In the genomic region with DNA sequence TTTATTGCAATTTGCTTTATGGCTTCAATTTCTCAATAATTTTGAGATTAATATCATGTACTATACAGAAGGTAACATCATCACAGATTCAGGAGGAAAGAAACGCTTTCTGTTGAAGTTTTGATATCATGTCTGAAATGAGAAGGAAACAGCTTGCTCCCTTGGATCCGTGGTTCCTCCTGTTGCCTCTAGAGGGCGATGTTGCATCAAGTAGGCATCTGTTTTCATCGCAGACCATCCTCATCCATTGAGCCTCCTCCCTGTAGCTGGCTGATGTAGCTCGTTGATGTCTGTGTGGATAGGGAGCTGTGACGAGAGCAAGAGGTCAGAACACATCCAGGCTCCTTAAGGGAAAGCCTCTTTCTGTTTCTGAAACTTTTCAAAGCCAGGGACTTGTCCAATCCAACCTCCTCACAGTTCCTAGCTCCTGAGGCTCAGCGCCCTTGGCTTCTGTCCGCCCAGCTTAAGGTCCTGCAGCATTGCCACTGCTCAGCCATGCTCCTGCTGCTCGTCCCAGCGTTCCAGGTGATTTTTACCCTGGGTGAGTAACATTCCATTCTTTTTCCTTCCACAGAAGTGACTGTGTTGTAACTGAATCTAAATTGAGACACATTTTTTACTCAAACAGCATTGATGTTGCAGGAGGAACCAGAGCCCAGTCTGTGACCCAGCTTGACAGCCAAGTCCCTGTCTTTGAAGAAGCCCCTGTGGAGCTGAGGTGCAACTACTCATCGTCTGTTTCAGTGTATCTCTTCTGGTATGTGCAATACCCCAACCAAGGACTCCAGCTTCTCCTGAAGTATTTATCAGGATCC, we compare ENCODE assay signal across 8 cellular contexts.
A peak's percentile ranks its signal among the peaks of the same experiment; 100 is the strongest.
DNase-seq lines count a peak whose midpoint lies in the region; ATAC-seq and TF ChIP-seq lines count a peak whose summit lies in the region.

No MANE protein-coding gene starts in this region.

- peak; percentile 60 for DNase-seq in MCF 10A (ENCODE audit: unreplicated experiment)
- no peak for DNase-seq in breast epithelium (ENCODE audit: low spot score in 2 of 2)
- peak in 3 of 10 donors; percentile 5 to 42 (median 31) for DNase-seq in dorsolateral prefrontal cortex
- peak in 2 of 3 donors; percentile 51 to 57 for DNase-seq in mucosa of descending colon

- H3K9me3 ChIP-seq in breast epithelium, result no peaks in the 10 kb centered on the region
- no peaks in the 10 kb centered on the region for H3K9me3 ChIP-seq in mucosa of descending colon

- CTCF ChIA-PET in MCF 10A (lab: Yijun Ruan, JAX), result interaction anchor here (0.6 to 2.7 kb wide), 16 partner anchors 10 to 1551 kb away, joined by 3 to 21 read pairs (median 3); no protein-coding TSS in a partner anchor

- peaks cover 77% of the 10 kb centered on the region for H3K27me3 Mint-ChIP-seq in MCF 10A (ENCODE audit: insufficient read depth, unreplicated experiment)

- ATAC-seq in activated CD4-positive, CD25-positive, alpha-beta regulatory T cell treated with anti-CD3 and anti-CD28 coated beads, Interleukin-2, amount 50 U/mL, for 24 hours, result peak; percentile 67 to 79
- peak; percentile 56 for ATAC-seq in mucosa of descending colon
- no peak for ATAC-seq in GM19397 (IDR thresholded peaks at IDR 0.05; ENCODE audit: unreplicated experiment)
- no peak for ATAC-seq in GM19455 (IDR thresholded peaks at IDR 0.05; ENCODE audit: unreplicated experiment)

- no TSS peak for BruUV-seq in MCF 10A (replicated peaks; lab: Mats Ljungman, UMichigan)

- no peaks in the 10 kb centered on the region for H3K9me3 Mint-ChIP-seq in MCF 10A (ENCODE audit: unreplicated experiment)

- H3K27me3 ChIP-seq in breast epithelium, result peaks cover 0 to 5% of the 10 kb centered on the region in 2 donors
- H3K27me3 ChIP-seq in dorsolateral prefrontal cortex, result peaks cover 0 to 14% (median 0%) of the 10 kb centered on the region in 45 donors

- TF ChIP-seq CTCF in MCF 10A (IDR thresholded peaks at IDR 0.05; ENCODE audit: unreplicated experiment) (peak; percentile 65), breast epithelium (IDR thresholded peaks at IDR 0.05) (peak in 1 of 3 donors; percentile 34), LNCAP (IDR thresholded peaks at IDR 0.05) (peak; percentile 95), dorsolateral prefrontal cortex (IDR thresholded peaks at IDR 0.05 in 54 of 56, conservative IDR thresholded peaks at IDR 0.05 in 2 of 56; ENCODE audit: low read depth in 1 of 56, partially characterized antibody in 56 of 56) (peak in 54 of 56 donors; percentile 31 to 73 (median 58)), mucosa of descending colon (IDR thresholded peaks at IDR 0.05) (peak; percentile 47)

- H3K4me3 Mint-ChIP-seq in MCF 10A (ENCODE audit: unreplicated experiment), result no peak overlapping the region

- no peak overlapping the region for H3K27ac Mint-ChIP-seq in MCF 10A (ENCODE audit: low read depth, unreplicated experiment)

- POLR2A ChIA-PET in MCF 10A (lab: Yijun Ruan, JAX), result interaction anchor here (0.9 kb wide), 1 partner anchor 13 kb away, joined by 3 read pairs; no protein-coding TSS in a partner anchor

- no peaks in the 10 kb centered on the region for H3K4me1 Mint-ChIP-seq in MCF 10A (ENCODE audit: insufficient read depth, unreplicated experiment)

- no peaks in the 10 kb centered on the region for H3K4me1 ChIP-seq in breast epithelium
- no peaks in the 10 kb centered on the region for H3K4me1 ChIP-seq in mucosa of descending colon (ENCODE audit: low read depth)

- intact Hi-C loops in MCF 10A (cut with micrococcal nuclease) (no loop called here), breast epithelium (cut with DNase I; ENCODE audit: low total_unique reads) (no loop called here), dorsolateral prefrontal cortex (cut with DNase I) (no loop called here), mucosa of descending colon (cut with DNase I, micrococcal nuclease) (no loop called here)

- no peak overlapping the region for H3K27ac ChIP-seq in breast epithelium
- no peak overlapping the region for H3K27ac ChIP-seq in dorsolateral prefrontal cortex

- no peaks in the 10 kb centered on the region for H3K36me3 ChIP-seq in breast epithelium
- H3K36me3 ChIP-seq in mucosa of descending colon (ENCODE audit: low read depth), result no peaks in the 10 kb centered on the region

- no peak for TF ChIP-seq POLR2A in breast epithelium (IDR thresholded peaks at IDR 0.05)

- H3K4me3 ChIP-seq in breast epithelium, result no peak overlapping the region
- no peak overlapping the region for H3K4me3 ChIP-seq in dorsolateral prefrontal cortex
- no peak overlapping the region for H3K4me3 ChIP-seq in mucosa of descending colon

- no peaks in the 10 kb centered on the region for H3K36me3 Mint-ChIP-seq in MCF 10A (ENCODE audit: insufficient read depth, unreplicated experiment)

Comparison
In these comparisons a context has a peak if more than half of its experiments do, and no peak if none do; other contexts are left out.
1. DNase-seq: peak in MCF 10A (single experiment) and mucosa of descending colon (2 of 3); none in breast epithelium (0 of 2).
2. ATAC-seq: peak in activated CD4-positive, CD25-positive, alpha-beta regulatory T cell treated with anti-CD3 and anti-CD28 coated beads, Interleukin-2, amount 50 U/mL, for 24 hours (2 of 2) and mucosa of descending colon (single experiment); none in GM19397 (single experiment) and GM19455 (single experiment).